Comparison of ENCODE assay signal across 15 cellular contexts in genomic region chr5:68258531-68258930, GRCh38. TPM values are rescaled to one million over a fixed set of nuclear protein-coding genes. Genes with fewer than 3 reads are reported as not detected.
DNase-seq lines count a peak whose midpoint lies in the region; ATAC-seq, FAIRE-seq and TF ChIP-seq lines count a peak whose summit lies in the region.
"Had no signal": no experiment of that assay in that cellular context is flagged by ENCODE, and none has a peak within 500 bp of the region (broad histone marks: within the 10 kb centered on the region; RNA-seq: fewer than 3 reads in every experiment).

No MANE protein-coding gene starts in this region.

- H3K36me3 ChIP-seq in CD4-positive, CD25-positive, alpha-beta regulatory T cell (ENCODE audit: control insufficient read depth, insufficient read depth, low read length), result no peaks in the 10 kb centered on the region
- H3K36me3 ChIP-seq in DND-41 (ENCODE audit: insufficient read depth, low read length) (peaks cover 6% of the 10 kb centered on the region), colonic mucosa (no peaks in the 10 kb centered on the region)

- peaks cover 54 to 90% (median 80%) of the 10 kb centered on the region in 4 donors for H3K4me1 Mint-ChIP-seq in CD4-positive, CD25-positive, alpha-beta regulatory T cell
- peaks cover 76% of the 10 kb centered on the region for H3K4me1 Mint-ChIP-seq in central memory CD8-positive, alpha-beta T cell
- H3K4me1 Mint-ChIP-seq in natural killer cell, result peaks cover 80 to 84% of the 10 kb centered on the region in 2 donors

- no peaks in the 10 kb centered on the region for H3K27me3 Mint-ChIP-seq in CD4-positive, CD25-positive, alpha-beta regulatory T cell
- no peaks in the 10 kb centered on the region for H3K27me3 Mint-ChIP-seq in central memory CD8-positive, alpha-beta T cell
- no peaks in the 10 kb centered on the region for H3K27me3 Mint-ChIP-seq in natural killer cell (ENCODE audit: low read depth in 2 of 2)

- FAIRE-seq in GM19239 (lab: Jason Lieb, UNC), result no peak
- FAIRE-seq: H54, HepG2 had no signal

- no peak overlapping the region for H2AFZ ChIP-seq in DND-41 (ENCODE audit: low read depth, low read length)

- H3K27ac Mint-ChIP-seq in CD4-positive, CD25-positive, alpha-beta regulatory T cell, result peak overlapping the region; percentile 93 to 99 (median 96)
- peak overlapping the region; percentile 76 for H3K27ac Mint-ChIP-seq in central memory CD8-positive, alpha-beta T cell (ENCODE audit: low read depth)
- H3K27ac Mint-ChIP-seq in natural killer cell, result peak overlapping the region; percentile 87 to 91
- H3K27ac Mint-ChIP-seq: WTC11 had no signal

- H3K4me1 ChIP-seq in CD4-positive, CD25-positive, alpha-beta regulatory T cell (ENCODE audit: control insufficient read depth, insufficient read depth, low read length, poor library complexity, severe bottlenecking), result peaks cover 71% of the 10 kb centered on the region
- peaks cover 91% of the 10 kb centered on the region for H3K4me1 ChIP-seq in DND-41 (ENCODE audit: insufficient read depth, low read length)
- peaks cover 3% of the 10 kb centered on the region for H3K4me1 ChIP-seq in colonic mucosa

- H3K27ac ChIP-seq in CD4-positive, CD25-positive, alpha-beta regulatory T cell (ENCODE audit: insufficient read depth, low read length, poor library complexity, severe bottlenecking), result peak overlapping the region; percentile 81
- H3K27ac ChIP-seq in DND-41 (ENCODE audit: low read length), result peak overlapping the region; percentile 81
- no peak overlapping the region for H3K27ac ChIP-seq in colonic mucosa

- intact Hi-C loops in natural killer cell (cut with micrococcal nuclease), result loop anchor here (10.0 kb wide), 1 partner anchor 1094 kb away; no protein-coding TSS in a partner anchor
- intact Hi-C loops in colonic mucosa (cut with DNase I), result loop anchor here (10.0 kb wide), 2 partner anchors 764 to 1014 kb away; no protein-coding TSS in a partner anchor

- H3K4me2 ChIP-seq in DND-41 (ENCODE audit: insufficient read depth, low read length), result no peak overlapping the region

- peak; percentile 41 to 42 for ATAC-seq in CD4-positive, CD25-positive, alpha-beta regulatory T cell (ENCODE audit: low read depth in 2 of 2)
- ATAC-seq in DND-41 (ENCODE audit: insufficient read depth, low read depth), result no peak
- ATAC-seq in central memory CD8-positive, alpha-beta T cell (replicated peaks; ENCODE audit: extremely low read depth, poor library complexity, severe bottlenecking), result no peak
- ATAC-seq in natural killer cell, result no peak
- ATAC-seq in HG02610 (IDR thresholded peaks at IDR 0.05; ENCODE audit: unreplicated experiment), result no peak
- ATAC-seq in HG03095 (IDR thresholded peaks at IDR 0.05; ENCODE audit: unreplicated experiment), result no peak
- ATAC-seq: HepG2, WTC11 had no signal

- H3K4me3 ChIP-seq in CD4-positive, CD25-positive, alpha-beta regulatory T cell (ENCODE audit: low read depth, low read length), result peak overlapping the region; percentile 56
- no peak overlapping the region for H3K4me3 ChIP-seq in DND-41 (ENCODE audit: low read depth in 1 of 2, low read length in 2 of 2)
- no peak overlapping the region for H3K4me3 ChIP-seq in colonic mucosa

- no peaks in the 10 kb centered on the region for H4K20me1 ChIP-seq in DND-41 (ENCODE audit: insufficient read depth, low read length)

- no peaks in the 10 kb centered on the region for H3K9me3 ChIP-seq in CD4-positive, CD25-positive, alpha-beta regulatory T cell (ENCODE audit: control insufficient read depth in 2 of 2, low read length in 2 of 2)
- H3K9me3 ChIP-seq in DND-41 (ENCODE audit: insufficient read depth, low read length, severe bottlenecking) (no peaks in the 10 kb centered on the region), colonic mucosa (no peaks in the 10 kb centered on the region)

- no peaks in the 10 kb centered on the region for H3K9me3 Mint-ChIP-seq in CD4-positive, CD25-positive, alpha-beta regulatory T cell
- no peaks in the 10 kb centered on the region for H3K9me3 Mint-ChIP-seq in central memory CD8-positive, alpha-beta T cell
- no peaks in the 10 kb centered on the region for H3K9me3 Mint-ChIP-seq in natural killer cell

- peak overlapping the region; percentile 5 to 83 (median 48) for H3K4me3 Mint-ChIP-seq in CD4-positive, CD25-positive, alpha-beta regulatory T cell
- H3K4me3 Mint-ChIP-seq in central memory CD8-positive, alpha-beta T cell, result peak overlapping the region; percentile 33
- no peak overlapping the region for H3K4me3 Mint-ChIP-seq in natural killer cell
- H3K4me3 Mint-ChIP-seq: WTC11 had no signal

- TF ChIP-seq CTCF in DND-41 (IDR thresholded peaks at IDR 0.05; ENCODE audit: borderline replicate concordance, extremely low read depth, low read length, poor library complexity, severe bottlenecking) (no peak), natural killer cell (IDR thresholded peaks at IDR 0.05) (no peak), colonic mucosa (IDR thresholded peaks at IDR 0.05) (no peak)

- no peak overlapping the region for H3K9ac ChIP-seq in DND-41 (ENCODE audit: low read depth, low read length)
- no peak overlapping the region for H3K9ac ChIP-seq in colonic mucosa (ENCODE audit: low read depth in 2 of 2, low read length in 2 of 2)

- DNase-seq in CD4-positive, CD25-positive, alpha-beta regulatory T cell, result peak in 1 of 3 donors; percentile 74
- DNase-seq in DND-41 (no peak), natural killer cell (no peak), colonic mucosa (no peak), GM19239 (ENCODE audit: insufficient read length, low spot score) (no peak)
- no peak for DNase-seq in central memory CD8-positive, alpha-beta T cell (ENCODE audit: low spot score in 2 of 2)
- DNase-seq: AML-193, NCI-H2081 treated with DMSO at 0.1 percent for 48 hours, NCI-H748 treated with DMSO at 0.1 percent for 48 hours, RPMI8226 had no signal

- peaks cover 16% of the 10 kb centered on the region for H3K36me3 Mint-ChIP-seq in CD4-positive, CD25-positive, alpha-beta regulatory T cell
- peaks cover 1% of the 10 kb centered on the region for H3K36me3 Mint-ChIP-seq in central memory CD8-positive, alpha-beta T cell (ENCODE audit: insufficient read depth)
- H3K36me3 Mint-ChIP-seq in natural killer cell, result no peaks in the 10 kb centered on the region

- H3K79me2 ChIP-seq in DND-41 (ENCODE audit: insufficient read depth, low read length), result peaks cover 85% of the 10 kb centered on the region

- H3K27me3 ChIP-seq in CD4-positive, CD25-positive, alpha-beta regulatory T cell (ENCODE audit: control insufficient read depth, insufficient read depth, low read length), result no peaks in the 10 kb centered on the region
- H3K27me3 ChIP-seq in DND-41 (ENCODE audit: insufficient read depth, low read length, poor library complexity), result no peaks in the 10 kb centered on the region
- no peaks in the 10 kb centered on the region for H3K27me3 ChIP-seq in colonic mucosa

RNA-seq across cellular contexts. Expression of gene PIK3R1, which starts 43.0 kb away (rescaled TPM):
- total RNA-seq in CD4-positive, CD25-positive, alpha-beta regulatory T cell, result 366 TPM
- polyA plus RNA-seq in CD4-positive, CD25-positive, alpha-beta regulatory T cell, result 100 to 1,000 TPM in 2 of 4 donors, 10 to 100 TPM in 2; 75.9 to 127 (median 109) TPM
- 100 to 1,000 TPM; 307 to 365 (median 313) TPM for total RNA-seq in natural killer cell
- total RNA-seq in colonic mucosa, result 10 to 100 TPM; 42.9 to 58.1 TPM

Comparison
In these comparisons a context has a peak if more than half of its experiments do, and no peak if none do; other contexts are left out.
1. ATAC-seq: peak in CD4-positive, CD25-positive, alpha-beta regulatory T cell (2 of 2); none in DND-41 (single experiment), central memory CD8-positive, alpha-beta T cell (single experiment), natural killer cell (0 of 3), HG02610 (single experiment) and HG03095 (single experiment).
2. Peak in every context shown above with its lines, with median percentiles within 50 percentile points of each other: H3K27ac Mint-ChIP-seq.